ENCODE assay signal across 1 cellular context in the genomic region with DNA sequence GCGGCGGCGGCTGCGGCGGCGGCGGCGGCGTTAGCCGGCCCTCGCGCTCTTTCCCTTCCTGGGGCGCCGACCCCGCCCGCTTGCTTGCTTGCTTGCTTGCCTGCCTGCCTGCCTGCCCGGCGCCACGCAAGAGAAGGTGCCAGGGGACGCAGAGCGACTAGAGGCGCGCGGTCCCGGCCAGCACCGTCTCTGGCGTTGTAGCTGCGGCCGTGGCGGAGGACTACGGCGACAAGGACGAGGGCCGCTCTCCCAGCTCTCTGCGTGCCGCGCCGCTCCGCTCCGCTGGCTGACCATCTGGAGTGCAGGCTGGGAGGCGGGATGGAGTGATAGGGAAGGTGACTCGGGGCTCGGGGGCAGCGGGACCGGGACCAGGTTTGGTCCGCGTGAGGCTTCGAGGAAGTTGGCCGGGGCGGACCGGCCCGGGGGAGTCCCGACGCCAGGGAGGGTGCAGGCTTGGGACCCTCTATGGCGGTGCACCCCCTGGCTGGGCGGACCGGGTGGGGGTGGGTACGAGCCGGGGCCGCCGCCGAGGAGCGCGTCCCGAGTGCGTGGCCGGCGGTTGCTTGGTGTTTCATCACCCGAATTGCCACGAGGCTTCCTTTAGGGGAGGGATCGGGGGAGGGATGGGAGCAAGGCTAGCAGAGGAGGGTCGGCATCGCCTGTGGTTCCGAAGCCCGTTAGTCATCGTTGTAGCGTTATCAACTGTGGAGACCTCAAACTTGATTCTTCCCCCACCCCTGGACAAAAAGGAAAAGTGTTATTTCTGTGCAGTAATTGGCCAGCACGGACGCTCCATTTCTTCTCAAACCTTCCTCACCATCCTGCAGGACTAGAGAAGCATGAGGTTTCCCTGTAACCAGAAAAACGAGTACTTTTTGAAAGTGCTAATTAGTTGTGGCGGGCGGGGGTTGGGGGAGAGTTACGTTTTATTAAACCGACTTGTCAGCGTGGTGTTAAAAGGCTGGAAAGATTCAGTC.
TF ChIP-seq lines count a peak whose summit lies in the region.

No MANE protein-coding gene starts in this region.

TF ChIP-seq in K562, 482 proteins besides CTCF, POLR2A, EP300 and RAD21 (continues in another document):
- peak; percentile 87 for TF ChIP-seq CCNT2 (IDR thresholded peaks at IDR 0.05; ENCODE audit: borderline replicate concordance, extremely low read depth, insufficient read length, low read depth, low read length)
- 0 out of 2 replicates have a peak, but pooled peaks have one; percentile 25 for TF ChIP-seq ZNF444 (CRISPR knock-in tag; IDR thresholded peaks at IDR 0.05)
- peak; percentile 56 for TF ChIP-seq C11orf30 (IDR thresholded peaks at IDR 0.05; ENCODE audit: low read depth)
- TF ChIP-seq, protein P1, sequence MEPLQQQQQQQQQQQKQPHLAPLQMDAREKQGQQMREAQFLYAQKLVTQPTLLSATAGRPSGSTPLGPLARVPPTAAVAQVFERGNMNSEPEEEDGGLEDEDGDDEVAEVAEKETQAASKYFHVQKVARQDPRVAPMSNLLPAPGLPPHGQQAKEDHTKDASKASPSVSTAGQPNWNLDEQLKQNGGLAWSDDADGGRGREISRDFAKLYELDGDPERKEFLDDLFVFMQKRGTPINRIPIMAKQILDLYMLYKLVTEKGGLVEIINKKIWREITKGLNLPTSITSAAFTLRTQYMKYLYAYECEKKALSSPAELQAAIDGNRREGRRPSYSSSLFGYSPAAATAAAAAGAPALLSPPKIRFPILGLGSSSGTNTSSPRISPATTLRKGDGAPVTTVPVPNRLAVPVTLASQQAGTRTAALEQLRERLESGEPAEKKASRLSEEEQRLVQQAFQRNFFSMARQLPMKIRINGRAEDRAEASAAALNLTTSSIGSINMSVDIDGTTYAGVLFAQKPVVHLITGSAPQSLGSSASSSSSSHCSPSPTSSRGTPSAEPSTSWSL (CRISPR knock-in tag; IDR thresholded peaks at IDR 0.05; ENCODE audit: borderline replicate concordance) = 0 out of 2 replicates have a peak, but pooled peaks have one; percentile 50
- TF ChIP-seq, protein P2, sequence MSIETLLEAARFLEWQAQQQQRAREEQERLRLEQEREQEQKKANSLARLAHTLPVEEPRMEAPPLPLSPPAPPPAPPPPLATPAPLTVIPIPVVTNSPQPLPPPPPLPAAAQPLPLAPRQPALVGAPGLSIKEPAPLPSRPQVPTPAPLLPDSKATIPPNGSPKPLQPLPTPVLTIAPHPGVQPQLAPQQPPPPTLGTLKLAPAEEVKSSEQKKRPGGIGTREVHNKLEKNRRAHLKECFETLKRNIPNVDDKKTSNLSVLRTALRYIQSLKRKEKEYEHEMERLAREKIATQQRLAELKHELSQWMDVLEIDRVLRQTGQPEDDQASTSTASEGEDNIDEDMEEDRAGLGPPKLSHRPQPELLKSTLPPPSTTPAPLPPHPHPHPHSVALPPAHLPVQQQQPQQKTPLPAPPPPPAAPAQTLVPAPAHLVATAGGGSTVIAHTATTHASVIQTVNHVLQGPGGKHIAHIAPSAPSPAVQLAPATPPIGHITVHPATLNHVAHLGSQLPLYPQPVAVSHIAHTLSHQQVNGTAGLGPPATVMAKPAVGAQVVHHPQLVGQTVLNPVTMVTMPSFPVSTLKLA (conservative IDR thresholded peaks at IDR 0.05) = peak; percentile 78 to 80
- peak; percentile 35 for TF ChIP-seq SMAD3 (CRISPR knock-in tag; conservative IDR thresholded peaks at IDR 0.05)
- TF ChIP-seq NFIX (CRISPR knock-in tag; IDR thresholded peaks at IDR 0.05; ENCODE audit: low read depth) = no peak
- TF ChIP-seq, protein P3, sequence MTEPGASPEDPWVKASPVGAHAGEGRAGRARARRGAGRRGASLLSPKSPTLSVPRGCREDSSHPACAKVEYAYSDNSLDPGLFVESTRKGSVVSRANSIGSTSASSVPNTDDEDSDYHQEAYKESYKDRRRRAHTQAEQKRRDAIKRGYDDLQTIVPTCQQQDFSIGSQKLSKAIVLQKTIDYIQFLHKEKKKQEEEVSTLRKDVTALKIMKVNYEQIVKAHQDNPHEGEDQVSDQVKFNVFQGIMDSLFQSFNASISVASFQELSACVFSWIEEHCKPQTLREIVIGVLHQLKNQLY (CRISPR knock-in tag; conservative IDR thresholded peaks at IDR 0.05) = 0 out of 4 replicates have a peak, but pooled peaks of 1 of the 2 experiments have one; percentile 51
- TF ChIP-seq FIP1L1 (IDR thresholded peaks at IDR 0.05; ENCODE audit: low read depth, low read length, poor library complexity, severe bottlenecking) = peak; percentile 91
- 0 out of 2 replicates have a peak, but pooled peaks have one; percentile 26 for TF ChIP-seq GTF2F1 (IDR thresholded peaks at IDR 0.05; ENCODE audit: low read depth, low read length)
- peak; percentile 100 for TF ChIP-seq RBM14 (IDR thresholded peaks at IDR 0.05; ENCODE audit: borderline replicate concordance, insufficient read depth, low read depth, low read length)
- peak; percentile 74; the same call in 1 of the 2 replicates for TF ChIP-seq HDAC8 (tag; IDR thresholded peaks at IDR 0.05)
- peak; percentile 5 for TF ChIP-seq PRDM10 (IDR thresholded peaks at IDR 0.05; ENCODE audit: partially characterized antibody)
- TF ChIP-seq CREB3L1 (IDR thresholded peaks at IDR 0.05; ENCODE audit: borderline replicate concordance, low read depth) = peak; percentile 96
- peak in 1 of 2 experiments; percentile 78; a peak in 1 of 4 replicates for TF ChIP-seq KDM4B (IDR thresholded peaks at IDR 0.05; ENCODE audit: borderline replicate concordance in 2 of 2, low read depth in 1 of 2)
- TF ChIP-seq, protein P4, sequence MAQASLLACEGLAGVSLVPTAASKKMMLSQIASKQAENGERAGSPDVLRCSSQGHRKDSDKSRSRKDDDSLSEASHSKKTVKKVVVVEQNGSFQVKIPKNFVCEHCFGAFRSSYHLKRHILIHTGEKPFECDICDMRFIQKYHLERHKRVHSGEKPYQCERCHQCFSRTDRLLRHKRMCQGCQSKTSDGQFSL (CRISPR knock-in tag; IDR thresholded peaks at IDR 0.05) = peak; percentile 76
- TF ChIP-seq, protein P4 (tag; IDR thresholded peaks at IDR 0.05) = peak; percentile 25 to 75; a peak in 1 of 4 replicates
- TF ChIP-seq HBP1 (CRISPR knock-in tag; IDR thresholded peaks at IDR 0.05) = peak; percentile 59; the same call in 1 of the 2 replicates
- TF ChIP-seq ZNF830 (CRISPR knock-in tag; IDR thresholded peaks at IDR 0.05) = peak; percentile 58; the same call in 1 of the 2 replicates
- TF ChIP-seq, protein P5, sequence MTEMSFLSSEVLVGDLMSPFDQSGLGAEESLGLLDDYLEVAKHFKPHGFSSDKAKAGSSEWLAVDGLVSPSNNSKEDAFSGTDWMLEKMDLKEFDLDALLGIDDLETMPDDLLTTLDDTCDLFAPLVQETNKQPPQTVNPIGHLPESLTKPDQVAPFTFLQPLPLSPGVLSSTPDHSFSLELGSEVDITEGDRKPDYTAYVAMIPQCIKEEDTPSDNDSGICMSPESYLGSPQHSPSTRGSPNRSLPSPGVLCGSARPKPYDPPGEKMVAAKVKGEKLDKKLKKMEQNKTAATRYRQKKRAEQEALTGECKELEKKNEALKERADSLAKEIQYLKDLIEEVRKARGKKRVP (CRISPR knock-in tag; IDR thresholded peaks at IDR 0.05) = peak; percentile 100
- peak in 1 of 2 experiments; percentile 19; a peak in 1 of 4 replicates for TF ChIP-seq KDM1A (IDR thresholded peaks at IDR 0.05)
- no peak for TF ChIP-seq CBX3 (IDR thresholded peaks at IDR 0.05; ENCODE audit: borderline replicate concordance in 1 of 2, low read length in 2 of 2)
- peak; percentile 98 for TF ChIP-seq RBFOX2 (IDR thresholded peaks at IDR 0.05; ENCODE audit: low read depth, low read length)
- TF ChIP-seq TCFL5 (CRISPR knock-in tag; conservative IDR thresholded peaks at IDR 0.05) = no peak
- TF ChIP-seq NR0B1 (IDR thresholded peaks at IDR 0.05; ENCODE audit: partially characterized antibody) = no peak
- no peak for TF ChIP-seq RBM15 (IDR thresholded peaks at IDR 0.05; ENCODE audit: insufficient read depth, low read length)
- TF ChIP-seq HDAC3 (IDR thresholded peaks at IDR 0.05; ENCODE audit: borderline replicate concordance, partially characterized antibody) = peak; percentile 48
- TF ChIP-seq, protein P6, sequence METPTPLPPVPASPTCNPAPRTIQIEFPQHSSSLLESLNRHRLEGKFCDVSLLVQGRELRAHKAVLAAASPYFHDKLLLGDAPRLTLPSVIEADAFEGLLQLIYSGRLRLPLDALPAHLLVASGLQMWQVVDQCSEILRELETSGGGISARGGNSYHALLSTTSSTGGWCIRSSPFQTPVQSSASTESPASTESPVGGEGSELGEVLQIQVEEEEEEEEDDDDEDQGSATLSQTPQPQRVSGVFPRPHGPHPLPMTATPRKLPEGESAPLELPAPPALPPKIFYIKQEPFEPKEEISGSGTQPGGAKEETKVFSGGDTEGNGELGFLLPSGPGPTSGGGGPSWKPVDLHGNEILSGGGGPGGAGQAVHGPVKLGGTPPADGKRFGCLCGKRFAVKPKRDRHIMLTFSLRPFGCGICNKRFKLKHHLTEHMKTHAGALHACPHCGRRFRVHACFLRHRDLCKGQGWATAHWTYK (CRISPR knock-in tag; IDR thresholded peaks at IDR 0.05) = peak; percentile 49; the same call in 1 of the 2 replicates
- TF ChIP-seq STAG1 (CRISPR knock-in tag; IDR thresholded peaks at IDR 0.05; ENCODE audit: borderline replicate concordance) = no peak
- TF ChIP-seq ZNF76 (CRISPR knock-in tag; IDR thresholded peaks at IDR 0.05; ENCODE audit: borderline replicate concordance) = 0 out of 2 replicates have a peak, but pooled peaks have one; percentile 38
- no peak for TF ChIP-seq BCL6 (CRISPR knock-in tag; IDR thresholded peaks at IDR 0.05)
- TF ChIP-seq FOXK1 (CRISPR knock-in tag; IDR thresholded peaks at IDR 0.05; ENCODE audit: borderline replicate concordance) = 0 out of 2 replicates have a peak, but pooled peaks have one; percentile 63
- peak; percentile 94 for TF ChIP-seq E2F1 (CRISPR knock-in tag; IDR thresholded peaks at IDR 0.05)
- no peak for TF ChIP-seq ZNF354B (CRISPR knock-in tag; IDR thresholded peaks at IDR 0.05)
- peak; percentile 67 for TF ChIP-seq GABPB1 (CRISPR knock-in tag; IDR thresholded peaks at IDR 0.05)
- TF ChIP-seq CHD1 (IDR thresholded peaks at IDR 0.05; ENCODE audit: low read length) = peak; percentile 96
- no peak for TF ChIP-seq ETS2 (tag; IDR thresholded peaks at IDR 0.05; ENCODE audit: borderline replicate concordance, poor library complexity, severe bottlenecking)
